Comparison of ENCODE assay signal across 34 cellular contexts in the genomic region with DNA sequence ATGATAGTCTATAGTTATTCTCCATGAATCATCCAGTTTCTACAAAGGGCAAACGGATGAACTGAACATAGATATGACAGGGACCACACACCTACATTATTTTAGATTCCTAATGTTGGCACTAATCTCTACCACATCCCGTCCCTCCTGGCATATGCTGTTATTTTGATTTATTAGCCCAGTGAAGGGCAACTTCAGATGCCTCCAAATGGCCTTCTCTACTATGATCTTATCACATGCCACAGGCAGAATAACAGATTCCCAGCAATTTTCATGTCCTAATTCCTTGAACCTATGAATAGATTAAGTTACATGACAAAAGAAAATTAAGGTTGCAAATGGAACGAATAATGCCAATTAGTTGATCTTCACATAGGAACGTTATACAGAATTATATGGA.
"Had no signal": no experiment of that assay in that cellular context is flagged by ENCODE, and none has a peak within 500 bp of the region (broad histone marks: within the 10 kb centered on the region; RNA-seq: fewer than 3 reads in every experiment).

No MANE protein-coding gene starts in this region.

- H3K9ac ChIP-seq: KMS-11 had no signal

- H3K36me3 ChIP-seq: MG63 had no signal

- H3K4me3 ChIP-seq: MG63 had no signal

- DNase-seq: Karpas-422, Kasumi-1, KG1, MG63, MM.1S, MV-4-11, NCI-H1048, NCI-H1092, NCI-H1092 treated with DMSO at 0.1 percent for 48 hours, NCI-H1105, NCI-H1105 treated with DMSO at 0.1 percent for 48 hours, NCI-H1417, NCI-H1417 treated with DMSO at 0.1 percent for 48 hours, NCI-H1436, NCI-H1436 treated with DMSO at 0.1 percent for 48 hours, NCI-H146, NCI-H1694, NCI-H1694 treated with DMSO at 0.1 percent for 48 hours, NCI-H187, NCI-H187 treated with DMSO at 0.1 percent for 48 hours, NCI-H1930, NCI-H2029, NCI-H2029 treated with DMSO at 0.1 percent for 48 hours, NCI-H2081 treated with DMSO at 0.1 percent for 48 hours, NCI-H2107, NCI-H2171, NCI-H2171 treated with DMSO at 0.1 percent for 48 hours, NCI-H2227 treated with DMSO at 0.1 percent for 48 hours, NCI-H226, NCI-H345, NCI-H446, NCI-H446 treated with DMSO at 0.1 percent for 48 hours, NCI-H510A had no signal

- H3K27ac ChIP-seq: KMS-11 had no signal

- H3K9me3 ChIP-seq: MG63 had no signal

- H3K27me3 ChIP-seq: MG63 had no signal

- H3K4me2 ChIP-seq: KMS-11 had no signal
